29 cellular contexts compared by ENCODE assay signal in genomic region chr12:95599880-95600279, GRCh38.
"Had no signal": no experiment of that assay in that cellular context is flagged by ENCODE, and none has a peak within 500 bp of the region (broad histone marks: within the 10 kb centered on the region; RNA-seq: fewer than 3 reads in every experiment).

No MANE protein-coding gene starts in this region.

- H3K4me3 ChIP-seq: left lung, lung, neural progenitor cell, right atrium auricular region, skin epidermis, stomach, testis, thyroid gland, transverse colon, upper lobe of left lung, vagina had no signal

- H3K9ac ChIP-seq: neural progenitor cell, parathyroid adenoma had no signal

- H3K27me3 ChIP-seq: left lung, neural progenitor cell, right atrium auricular region, stomach, testis, thyroid gland, transverse colon, upper lobe of left lung, vagina had no signal

- DNase-seq: hypothalamus; immature natural killer cell; kidney; left colon; left lung; mesendoderm; naive B cell; natural killer cell; nephron progenitor cell; occipital lobe; stimulated activated CD4-positive, alpha-beta T cell treated with anti-CD3 and anti-CD28 coated beads, Interleukin-12 subunit alpha, Interleukin-12 subunit beta, amount 100 ng/mL, for 4 hours; stimulated activated CD4-positive, alpha-beta T cell treated with anti-CD3 and anti-CD28 coated beads, Interleukin-15, amount 100 ng/mL, for 24 hours; stimulated activated CD4-positive, alpha-beta T cell treated with anti-CD3 and anti-CD28 coated beads, Interleukin-2, amount 100 ng/mL, for 24 hours; stimulated activated CD4-positive, alpha-beta T cell treated with anti-CD3 and anti-CD28 coated beads, Interleukin-4, amount 100 ng/mL, for 1 hour; stimulated activated naive B cell treated with anti-CD40 and anti-IgM and Interleukin-4, amounts not matched to agents 10 μg/mL and 1 μg/mL and 100 μg/mL, for 72 hours; stimulated activated naive CD8-positive, alpha-beta T cell treated with anti-CD3 and anti-CD28 coated beads, Interleukin-15, Interleukin-2, amounts not matched to agents 100 U/mL and 50 U/mL, for 24 hours; stomach; testis; thyroid gland; transverse colon; upper lobe of left lung had no signal

- H2AFZ ChIP-seq: neural progenitor cell, parathyroid adenoma had no signal

- ATAC-seq: left colon; left lung; natural killer cell; sciatic nerve; stimulated activated naive B cell treated with anti-CD40 and anti-IgM and Interleukin-4, amounts not matched to agents 10 μg/mL and 1 μg/mL and 100 μg/mL, for 72 hours; stimulated activated naive CD8-positive, alpha-beta T cell treated with anti-CD3 and anti-CD28 coated beads, Interleukin-15, Interleukin-2, amounts not matched to agents 100 U/mL and 50 U/mL, for 24 hours had no signal

- H3K36me3 ChIP-seq: left lung, neural progenitor cell, neutrophil, right atrium auricular region, stomach, thyroid gland, transverse colon, upper lobe of left lung, vagina had no signal

- H3K4me2 ChIP-seq: neural progenitor cell had no signal

- H3K27ac ChIP-seq: left lung, neural progenitor cell, neutrophil, parathyroid adenoma, right atrium auricular region, skin epidermis, stomach, testis, thyroid gland, transverse colon, upper lobe of left lung, vagina had no signal

- H3K4me1 ChIP-seq: left lung, neural progenitor cell, parathyroid adenoma, testis, upper lobe of left lung, vagina had no signal

- H3K9me3 ChIP-seq: left lung, neutrophil, right atrium auricular region, stomach, testis, thyroid gland, transverse colon, upper lobe of left lung, vagina had no signal
